1 cellular context compared by ENCODE assay signal in the genomic region with DNA sequence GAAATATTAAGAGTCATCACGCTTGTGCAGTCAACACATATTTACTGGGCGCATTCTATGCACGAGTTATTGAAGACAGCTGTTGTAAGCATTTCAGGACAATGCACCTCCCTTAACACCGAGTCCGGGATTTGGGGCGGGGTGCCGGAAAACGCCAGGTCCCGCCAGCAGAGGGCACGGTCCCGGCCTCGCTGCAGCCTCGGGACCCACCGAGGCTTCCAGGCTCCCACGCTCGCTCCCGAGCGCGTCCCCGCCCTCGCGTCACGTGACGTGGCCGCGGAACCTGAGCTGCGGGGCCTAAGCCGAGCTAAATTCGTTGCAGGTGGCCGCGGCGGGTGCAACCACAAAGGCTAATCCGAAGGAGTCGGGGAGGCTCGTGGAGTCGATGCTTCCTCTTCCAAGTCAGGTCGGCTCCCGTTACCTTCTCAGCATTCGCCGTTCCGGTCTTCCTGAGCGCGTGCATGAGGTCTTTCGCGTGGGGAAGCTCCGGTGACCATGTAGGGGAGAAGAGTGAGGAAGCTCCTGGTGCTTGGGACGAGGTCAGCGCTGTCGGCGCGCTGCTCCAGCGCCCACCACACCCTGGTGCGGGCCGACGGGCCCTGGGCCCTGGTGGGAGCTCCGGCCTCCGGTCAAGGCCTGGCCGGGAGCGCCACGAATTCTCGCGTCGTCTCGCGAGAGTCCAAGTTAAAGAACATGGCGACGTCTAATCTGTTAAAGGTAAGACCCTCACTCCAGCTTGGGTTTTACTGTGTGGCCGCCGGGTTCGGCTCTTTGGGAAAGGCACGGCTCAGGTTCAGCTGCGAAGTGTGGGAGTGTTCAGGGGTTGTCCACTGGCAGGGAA.
TF ChIP-seq lines count a peak whose summit lies in the region.

A gene (plus strand): TSS at position 243 of the 841 bp plus-strand sequence. CDS start 451 bp downstream, at position 694.

TF ChIP-seq in HEK293, 187 proteins besides CTCF, POLR2A, EP300 and RAD21 (continued from another document and continues in another):
- TF ChIP-seq, protein P1, sequence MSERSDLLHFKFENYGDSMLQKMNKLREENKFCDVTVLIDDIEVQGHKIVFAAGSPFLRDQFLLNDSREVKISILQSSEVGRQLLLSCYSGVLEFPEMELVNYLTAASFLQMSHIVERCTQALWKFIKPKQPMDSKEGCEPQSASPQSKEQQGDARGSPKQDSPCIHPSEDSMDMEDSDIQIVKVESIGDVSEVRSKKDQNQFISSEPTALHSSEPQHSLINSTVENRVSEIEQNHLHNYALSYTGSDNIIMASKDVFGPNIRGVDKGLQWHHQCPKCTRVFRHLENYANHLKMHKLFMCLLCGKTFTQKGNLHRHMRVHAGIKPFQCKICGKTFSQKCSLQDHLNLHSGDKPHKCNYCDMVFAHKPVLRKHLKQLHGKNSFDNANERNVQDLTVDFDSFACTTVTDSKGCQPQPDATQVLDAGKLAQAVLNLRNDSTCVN (tag by site-specific recombination; optimal IDR thresholded peaks at IDR 0.05) = peak; percentile 99
- TF ChIP-seq ZNF677 (tag by site-specific recombination; IDR thresholded peaks at IDR 0.05) (no peak), ZNF404 (tag by site-specific recombination; IDR thresholded peaks at IDR 0.05) (no peak), RBAK (tag by site-specific recombination; IDR thresholded peaks at IDR 0.05) (no peak), GLI2 (tag by site-specific recombination; IDR thresholded peaks at IDR 0.05; ENCODE audit: borderline replicate concordance, low read depth) (no peak), ZNF654 (tag by site-specific recombination; IDR thresholded peaks at IDR 0.05; ENCODE audit: low read depth) (peak; percentile 21), GLIS2 (tag by site-specific recombination; IDR thresholded peaks at IDR 0.05) (peak; percentile 70), ZFP37 (tag by site-specific recombination; IDR thresholded peaks at IDR 0.05) (peak; percentile 96), ZNF184 (tag by site-specific recombination; IDR thresholded peaks at IDR 0.05) (no peak), BCL11B (tag by site-specific recombination; IDR thresholded peaks at IDR 0.05; ENCODE audit: low read depth) (no peak), ZNF600 (tag by site-specific recombination; IDR thresholded peaks at IDR 0.05) (peak; percentile 63), GLI4 (tag by site-specific recombination; IDR thresholded peaks at IDR 0.05) (peak; percentile 71), ZEB2 (tag by site-specific recombination; IDR thresholded peaks at IDR 0.05) (peak; percentile 84), WT1 (tag by site-specific recombination; IDR thresholded peaks at IDR 0.05) (no peak), ZNF157 (tag by site-specific recombination; IDR thresholded peaks at IDR 0.05) (no peak), ZNF324 (tag by site-specific recombination; IDR thresholded peaks at IDR 0.05) (peak; percentile 92), ZNF24 (tag by site-specific recombination; IDR thresholded peaks at IDR 0.05) (peak; percentile 68; the same call in 1 of the 2 replicates), ZNF843 (tag by site-specific recombination; IDR thresholded peaks at IDR 0.05) (peak; percentile 60), YY2 (tag by site-specific recombination; IDR thresholded peaks at IDR 0.05) (peak; percentile 19; the same call in 1 of the 2 replicates), ZNF501 (tag by site-specific recombination; IDR thresholded peaks at IDR 0.05) (peak; percentile 90), ZFP69B (tag by site-specific recombination; IDR thresholded peaks at IDR 0.05) (peak; percentile 95), ZNF121 (tag by site-specific recombination; IDR thresholded peaks at IDR 0.05) (peak; percentile 53; the same call in 1 of the 2 replicates), SP7 (tag by site-specific recombination; IDR thresholded peaks at IDR 0.05) (peak; percentile 70; the same call in 1 of the 2 replicates), SCRT1 (tag by site-specific recombination; IDR thresholded peaks at IDR 0.05; ENCODE audit: borderline replicate concordance) (no peak), SP3 (tag by site-specific recombination; IDR thresholded peaks at IDR 0.05) (peak; percentile 44; the same call in 1 of the 2 replicates), ZBTB20 (tag by site-specific recombination; IDR thresholded peaks at IDR 0.05) (peak; percentile 76), ZFP41 (tag by site-specific recombination; IDR thresholded peaks at IDR 0.05; ENCODE audit: borderline replicate concordance) (no peak), KLF7 (tag by site-specific recombination; IDR thresholded peaks at IDR 0.05; ENCODE audit: borderline replicate concordance) (peak; percentile 78; the same call in 1 of the 2 replicates), ZNF391 (tag by site-specific recombination; IDR thresholded peaks at IDR 0.05; ENCODE audit: borderline replicate concordance, low read depth) (0 out of 2 replicates have a peak, but pooled peaks have one; percentile 81), REPIN1 (tag by site-specific recombination; IDR thresholded peaks at IDR 0.05; ENCODE audit: low read depth) (0 out of 2 replicates have a peak, but pooled peaks have one; percentile 72), ZNF670 (tag by site-specific recombination; IDR thresholded peaks at IDR 0.05; ENCODE audit: low read depth) (no peak), ZNF341 (tag by site-specific recombination; IDR thresholded peaks at IDR 0.05; ENCODE audit: low read depth) (peak; percentile 85), MEIS1 (CRISPR knock-in tag; IDR thresholded peaks at IDR 0.05; ENCODE audit: borderline replicate concordance) (no peak), KLF16 (tag by site-specific recombination; IDR thresholded peaks at IDR 0.05) (0 out of 2 replicates have a peak, but pooled peaks have one; percentile 29), ZIC2 (tag by site-specific recombination; IDR thresholded peaks at IDR 0.05) (peak; percentile 48; the same call in 1 of the 2 replicates), ZNF16 (tag by site-specific recombination; IDR thresholded peaks at IDR 0.05; ENCODE audit: low read depth) (no peak), ZBTB8A (tag by site-specific recombination; IDR thresholded peaks at IDR 0.05) (peak; percentile 72), EGR2 (tag by site-specific recombination; IDR thresholded peaks at IDR 0.05; ENCODE audit: low read depth) (peak; percentile 65), KLF10 (tag by site-specific recombination; IDR thresholded peaks at IDR 0.05) (peak; percentile 58; the same call in 1 of the 2 replicates), ZNF146 (tag by site-specific recombination; IDR thresholded peaks at IDR 0.05) (0 out of 2 replicates have a peak, but pooled peaks have one; percentile 15), ZNF660 (tag by site-specific recombination; IDR thresholded peaks at IDR 0.05) (peak; percentile 66; the same call in 1 of the 2 replicates)
- TF ChIP-seq, protein P2, sequence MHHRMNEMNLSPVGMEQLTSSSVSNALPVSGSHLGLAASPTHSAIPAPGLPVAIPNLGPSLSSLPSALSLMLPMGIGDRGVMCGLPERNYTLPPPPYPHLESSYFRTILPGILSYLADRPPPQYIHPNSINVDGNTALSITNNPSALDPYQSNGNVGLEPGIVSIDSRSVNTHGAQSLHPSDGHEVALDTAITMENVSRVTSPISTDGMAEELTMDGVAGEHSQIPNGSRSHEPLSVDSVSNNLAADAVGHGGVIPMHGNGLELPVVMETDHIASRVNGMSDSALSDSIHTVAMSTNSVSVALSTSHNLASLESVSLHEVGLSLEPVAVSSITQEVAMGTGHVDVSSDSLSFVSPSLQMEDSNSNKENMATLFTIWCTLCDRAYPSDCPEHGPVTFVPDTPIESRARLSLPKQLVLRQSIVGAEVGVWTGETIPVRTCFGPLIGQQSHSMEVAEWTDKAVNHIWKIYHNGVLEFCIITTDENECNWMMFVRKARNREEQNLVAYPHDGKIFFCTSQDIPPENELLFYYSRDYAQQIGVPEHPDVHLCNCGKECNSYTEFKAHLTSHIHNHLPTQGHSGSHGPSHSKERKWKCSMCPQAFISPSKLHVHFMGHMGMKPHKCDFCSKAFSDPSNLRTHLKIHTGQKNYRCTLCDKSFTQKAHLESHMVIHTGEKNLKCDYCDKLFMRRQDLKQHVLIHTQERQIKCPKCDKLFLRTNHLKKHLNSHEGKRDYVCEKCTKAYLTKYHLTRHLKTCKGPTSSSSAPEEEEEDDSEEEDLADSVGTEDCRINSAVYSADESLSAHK (tag by site-specific recombination; IDR thresholded peaks at IDR 0.05) = peak; percentile 43; the same call in 1 of the 2 replicates
- TF ChIP-seq, protein P3, sequence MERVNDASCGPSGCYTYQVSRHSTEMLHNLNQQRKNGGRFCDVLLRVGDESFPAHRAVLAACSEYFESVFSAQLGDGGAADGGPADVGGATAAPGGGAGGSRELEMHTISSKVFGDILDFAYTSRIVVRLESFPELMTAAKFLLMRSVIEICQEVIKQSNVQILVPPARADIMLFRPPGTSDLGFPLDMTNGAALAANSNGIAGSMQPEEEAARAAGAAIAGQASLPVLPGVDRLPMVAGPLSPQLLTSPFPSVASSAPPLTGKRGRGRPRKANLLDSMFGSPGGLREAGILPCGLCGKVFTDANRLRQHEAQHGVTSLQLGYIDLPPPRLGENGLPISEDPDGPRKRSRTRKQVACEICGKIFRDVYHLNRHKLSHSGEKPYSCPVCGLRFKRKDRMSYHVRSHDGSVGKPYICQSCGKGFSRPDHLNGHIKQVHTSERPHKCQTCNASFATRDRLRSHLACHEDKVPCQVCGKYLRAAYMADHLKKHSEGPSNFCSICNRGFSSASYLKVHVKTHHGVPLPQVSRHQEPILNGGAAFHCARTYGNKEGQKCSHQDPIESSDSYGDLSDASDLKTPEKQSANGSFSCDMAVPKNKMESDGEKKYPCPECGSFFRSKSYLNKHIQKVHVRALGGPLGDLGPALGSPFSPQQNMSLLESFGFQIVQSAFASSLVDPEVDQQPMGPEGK (tag by site-specific recombination; IDR thresholded peaks at IDR 0.05) = peak; percentile 38; the same call in 1 of the 2 replicates
- TF ChIP-seq, protein P4, sequence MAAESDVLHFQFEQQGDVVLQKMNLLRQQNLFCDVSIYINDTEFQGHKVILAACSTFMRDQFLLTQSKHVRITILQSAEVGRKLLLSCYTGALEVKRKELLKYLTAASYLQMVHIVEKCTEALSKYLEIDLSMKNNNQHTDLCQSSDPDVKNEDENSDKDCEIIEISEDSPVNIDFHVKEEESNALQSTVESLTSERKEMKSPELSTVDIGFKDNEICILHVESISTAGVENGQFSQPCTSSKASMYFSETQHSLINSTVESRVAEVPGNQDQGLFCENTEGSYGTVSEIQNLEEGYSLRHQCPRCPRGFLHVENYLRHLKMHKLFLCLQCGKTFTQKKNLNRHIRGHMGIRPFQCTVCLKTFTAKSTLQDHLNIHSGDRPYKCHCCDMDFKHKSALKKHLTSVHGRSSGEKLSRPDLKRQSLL (tag by site-specific recombination; IDR thresholded peaks at IDR 0.05) = peak; percentile 74
- TF ChIP-seq, protein P5, sequence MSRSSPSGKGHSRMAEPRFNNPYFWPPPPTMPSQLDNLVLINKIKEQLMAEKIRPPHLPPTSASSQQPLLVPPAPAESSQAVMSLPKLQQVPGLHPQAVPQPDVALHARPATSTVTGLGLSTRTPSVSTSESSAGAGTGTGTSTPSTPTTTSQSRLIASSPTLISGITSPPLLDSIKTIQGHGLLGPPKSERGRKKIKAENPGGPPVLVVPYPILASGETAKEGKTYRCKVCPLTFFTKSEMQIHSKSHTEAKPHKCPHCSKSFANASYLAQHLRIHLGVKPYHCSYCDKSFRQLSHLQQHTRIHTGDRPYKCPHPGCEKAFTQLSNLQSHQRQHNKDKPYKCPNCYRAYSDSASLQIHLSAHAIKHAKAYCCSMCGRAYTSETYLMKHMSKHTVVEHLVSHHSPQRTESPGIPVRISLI (tag by site-specific recombination; IDR thresholded peaks at IDR 0.05) = no peak
- TF ChIP-seq, protein P6, sequence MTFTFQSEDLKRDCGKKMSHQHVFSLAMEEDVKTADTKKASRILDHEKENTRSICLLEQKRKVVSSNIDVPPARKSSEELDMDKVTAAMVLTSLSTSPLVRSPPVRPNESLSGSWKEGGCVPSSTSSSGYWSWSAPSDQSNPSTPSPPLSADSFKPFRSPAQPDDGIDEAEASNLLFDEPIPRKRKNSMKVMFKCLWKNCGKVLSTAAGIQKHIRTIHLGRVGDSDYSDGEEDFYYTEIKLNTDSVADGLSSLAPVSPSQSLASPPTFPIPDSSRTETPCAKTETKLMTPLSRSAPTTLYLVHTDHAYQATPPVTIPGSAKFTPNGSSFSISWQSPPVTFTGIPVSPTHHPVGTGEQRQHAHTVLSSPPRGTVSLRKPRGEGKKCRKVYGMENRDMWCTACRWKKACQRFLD (tag by site-specific recombination; IDR thresholded peaks at IDR 0.05) = no peak
- TF ChIP-seq, protein P7, sequence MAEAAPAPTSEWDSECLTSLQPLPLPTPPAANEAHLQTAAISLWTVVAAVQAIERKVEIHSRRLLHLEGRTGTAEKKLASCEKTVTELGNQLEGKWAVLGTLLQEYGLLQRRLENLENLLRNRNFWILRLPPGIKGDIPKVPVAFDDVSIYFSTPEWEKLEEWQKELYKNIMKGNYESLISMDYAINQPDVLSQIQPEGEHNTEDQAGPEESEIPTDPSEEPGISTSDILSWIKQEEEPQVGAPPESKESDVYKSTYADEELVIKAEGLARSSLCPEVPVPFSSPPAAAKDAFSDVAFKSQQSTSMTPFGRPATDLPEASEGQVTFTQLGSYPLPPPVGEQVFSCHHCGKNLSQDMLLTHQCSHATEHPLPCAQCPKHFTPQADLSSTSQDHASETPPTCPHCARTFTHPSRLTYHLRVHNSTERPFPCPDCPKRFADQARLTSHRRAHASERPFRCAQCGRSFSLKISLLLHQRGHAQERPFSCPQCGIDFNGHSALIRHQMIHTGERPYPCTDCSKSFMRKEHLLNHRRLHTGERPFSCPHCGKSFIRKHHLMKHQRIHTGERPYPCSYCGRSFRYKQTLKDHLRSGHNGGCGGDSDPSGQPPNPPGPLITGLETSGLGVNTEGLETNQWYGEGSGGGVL (tag by site-specific recombination; IDR thresholded peaks at IDR 0.05) = no peak
- TF ChIP-seq, protein P8, sequence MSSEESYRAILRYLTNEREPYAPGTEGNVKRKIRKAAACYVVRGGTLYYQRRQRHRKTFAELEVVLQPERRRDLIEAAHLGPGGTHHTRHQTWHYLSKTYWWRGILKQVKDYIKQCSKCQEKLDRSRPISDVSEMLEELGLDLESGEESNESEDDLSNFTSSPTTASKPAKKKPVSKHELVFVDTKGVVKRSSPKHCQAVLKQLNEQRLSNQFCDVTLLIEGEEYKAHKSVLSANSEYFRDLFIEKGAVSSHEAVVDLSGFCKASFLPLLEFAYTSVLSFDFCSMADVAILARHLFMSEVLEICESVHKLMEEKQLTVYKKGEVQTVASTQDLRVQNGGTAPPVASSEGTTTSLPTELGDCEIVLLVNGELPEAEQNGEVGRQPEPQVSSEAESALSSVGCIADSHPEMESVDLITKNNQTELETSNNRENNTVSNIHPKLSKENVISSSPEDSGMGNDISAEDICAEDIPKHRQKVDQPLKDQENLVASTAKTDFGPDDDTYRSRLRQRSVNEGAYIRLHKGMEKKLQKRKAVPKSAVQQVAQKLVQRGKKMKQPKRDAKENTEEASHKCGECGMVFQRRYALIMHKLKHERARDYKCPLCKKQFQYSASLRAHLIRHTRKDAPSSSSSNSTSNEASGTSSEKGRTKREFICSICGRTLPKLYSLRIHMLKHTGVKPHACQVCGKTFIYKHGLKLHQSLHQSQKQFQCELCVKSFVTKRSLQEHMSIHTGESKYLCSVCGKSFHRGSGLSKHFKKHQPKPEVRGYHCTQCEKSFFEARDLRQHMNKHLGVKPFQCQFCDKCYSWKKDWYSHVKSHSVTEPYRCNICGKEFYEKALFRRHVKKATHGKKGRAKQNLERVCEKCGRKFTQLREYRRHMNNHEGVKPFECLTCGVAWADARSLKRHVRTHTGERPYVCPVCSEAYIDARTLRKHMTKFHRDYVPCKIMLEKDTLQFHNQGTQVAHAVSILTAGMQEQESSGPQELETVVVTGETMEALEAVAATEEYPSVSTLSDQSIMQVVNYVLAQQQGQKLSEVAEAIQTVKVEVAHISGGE (tag by site-specific recombination; conservative IDR thresholded peaks at IDR 0.05; ENCODE audit: low read depth) = peak; percentile 37
